ENCODE assay signal across 7 cellular contexts in the genomic region with DNA sequence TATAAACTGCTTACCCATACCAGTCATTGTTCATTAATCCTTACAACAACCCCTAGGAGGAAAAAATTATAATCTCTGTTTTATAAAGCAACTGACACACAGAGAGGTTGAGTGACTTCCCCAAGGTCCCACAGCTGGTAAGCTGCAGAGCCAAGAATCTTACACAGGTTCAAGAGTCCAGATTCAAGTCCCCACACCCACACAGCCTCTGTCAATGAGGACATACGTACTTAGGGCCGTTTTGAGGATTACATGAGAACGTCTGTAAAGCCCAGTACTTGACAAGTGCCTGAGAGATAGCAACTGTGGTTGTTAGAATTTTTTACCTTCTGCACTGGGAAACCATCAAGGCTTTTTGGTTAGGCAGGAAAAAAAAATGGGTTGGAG. TPM values are rescaled to one million over a fixed set of nuclear protein-coding genes. Genes with fewer than 3 reads are reported as not detected.
DNase-seq lines count a peak whose midpoint lies in the region; ATAC-seq and TF ChIP-seq lines count a peak whose summit lies in the region.

No MANE protein-coding gene starts in this region.

- H3K14ac ChIP-seq in neuronal stem cell (ENCODE audit: low read length), result no peak overlapping the region

- H3K27me3 ChIP-seq in endodermal cell (ENCODE audit: control insufficient read depth, insufficient read depth, low read length, poor library complexity, severe bottlenecking) (no peaks in the 10 kb centered on the region), neuronal stem cell (ENCODE audit: control insufficient read depth in 3 of 3, insufficient read depth in 3 of 3, low read depth in 1 of 3, low read length in 3 of 3) (peaks cover 0 to 44% (median 0%) of the 10 kb centered on the region in 3 experiments), adrenal gland (no peaks in the 10 kb centered on the region)

- H2BK12ac ChIP-seq in neuronal stem cell (ENCODE audit: low read length), result no peak overlapping the region

- no peak overlapping the region for H2AK5ac ChIP-seq in neuronal stem cell (ENCODE audit: low read depth, low read length)

- no peak for TF ChIP-seq POLR2A in adrenal gland (IDR thresholded peaks at IDR 0.05)

- no peak for TF ChIP-seq CTCF in endodermal cell (conservative IDR thresholded peaks at IDR 0.05)
- no peak for TF ChIP-seq CTCF in adrenal gland (IDR thresholded peaks at IDR 0.05)

- peak; percentile 15 for DNase-seq in MV-4-11 (lab: John Stamatoyannopoulos, UW)
- DNase-seq in endodermal cell, result no peak
- no peak for DNase-seq in neuronal stem cell (ENCODE audit: low spot score)
- no peak for DNase-seq in NCI-H2171 treated with DMSO at 0.1 percent for 48 hours (lab: John Stamatoyannopoulos, UW)
- DNase-seq in adrenal gland, result no peak

- no peaks in the 10 kb centered on the region for H3K79me1 ChIP-seq in neuronal stem cell (ENCODE audit: low read depth, low read length)

- H4K91ac ChIP-seq in neuronal stem cell (ENCODE audit: low read depth, low read length, poor library complexity), result no peak overlapping the region

- no peaks in the 10 kb centered on the region for H3K4me1 ChIP-seq in endodermal cell (ENCODE audit: control insufficient read depth, insufficient read depth, low read length)
- H3K4me1 ChIP-seq in neuronal stem cell (ENCODE audit: control insufficient read depth in 2 of 2, insufficient read depth in 1 of 2, low read depth in 1 of 2, low read length in 2 of 2), result peaks cover 0 to 2% of the 10 kb centered on the region in 2 donors
- H3K4me1 ChIP-seq in adrenal gland (replicated peaks in 1 of 2), result no peaks in the 10 kb centered on the region

- H3K23ac ChIP-seq in neuronal stem cell (ENCODE audit: low read depth, low read length, poor library complexity), result no peak overlapping the region

- peaks cover 62% of the 10 kb centered on the region for H3K9me3 Mint-ChIP-seq in endodermal cell

- H3K36me3 ChIP-seq in endodermal cell (ENCODE audit: control insufficient read depth, insufficient read depth, low read length) (no peaks in the 10 kb centered on the region), neuronal stem cell (replicated peaks in 1 of 2; ENCODE audit: control insufficient read depth in 2 of 2, insufficient read depth in 2 of 2, low read length in 2 of 2) (no peaks in the 10 kb centered on the region), adrenal gland (replicated peaks in 1 of 2) (no peaks in the 10 kb centered on the region)

- H3K4me1 Mint-ChIP-seq in endodermal cell, result peaks cover 7% of the 10 kb centered on the region

- H3K27ac Mint-ChIP-seq in endodermal cell, result no peak overlapping the region

- H3K27me3 Mint-ChIP-seq in endodermal cell (ENCODE audit: insufficient read depth), result peaks cover 16% of the 10 kb centered on the region

- H3K27ac ChIP-seq in endodermal cell (ENCODE audit: low read depth, low read length), result no peak overlapping the region
- H3K27ac ChIP-seq in neuronal stem cell (replicated peaks; ENCODE audit: low read length), result no peak overlapping the region
- peak overlapping the region in 2 of 5 donors; percentile 30 to 78 for H3K27ac ChIP-seq in adrenal gland

- ATAC-seq in GM21529 (IDR thresholded peaks at IDR 0.05; ENCODE audit: unreplicated experiment) (peak; percentile 3), GM18858 (IDR thresholded peaks at IDR 0.05; ENCODE audit: unreplicated experiment) (no peak)

- H3K36me3 Mint-ChIP-seq in endodermal cell (ENCODE audit: low read depth), result no peaks in the 10 kb centered on the region

- H2BK5ac ChIP-seq in neuronal stem cell (ENCODE audit: low read length), result no peak overlapping the region

- no peak overlapping the region for H2BK15ac ChIP-seq in neuronal stem cell (ENCODE audit: low read length)

- peak overlapping the region; percentile 57 for H3K4me2 ChIP-seq in neuronal stem cell (ENCODE audit: insufficient read depth, low read length, poor library complexity, severe bottlenecking)

- H2BK120ac ChIP-seq in neuronal stem cell (ENCODE audit: low read depth, low read length), result no peak overlapping the region

- H3K4me3 Mint-ChIP-seq in endodermal cell, result peak overlapping the region; percentile 55

- H3K9ac ChIP-seq in endodermal cell (ENCODE audit: extremely low read depth, low read length, poor library complexity, severe bottlenecking) (no peak overlapping the region), neuronal stem cell (ENCODE audit: low read depth, low read length, poor library complexity) (no peak overlapping the region)

- 35 to 39% methylated on average over 3 of the region's 3 CpGs for whole genome bisulfite sequencing in endodermal cell (ENCODE audit: insufficient coverage in 1 of 2, insufficient read length in 1 of 2), 2 experiments
- no CpG with 5 or more reads among the region's 3 CpGs for WGBS in neuronal stem cell (ENCODE audit: extremely low coverage in 2 of 2, insufficient read length in 2 of 2, insufficient replicate concordance in 1 of 2), 2 donors
- 7 to 14% (median 14%) methylated on average over 3 of the region's 3 CpGs; no CpG with 5 or more reads in 1 of the 4 donors for WGBS in adrenal gland, 4 donors

- H3K4ac ChIP-seq in neuronal stem cell (ENCODE audit: low read length), result no peak overlapping the region

- no peaks in the 10 kb centered on the region for H3K9me3 ChIP-seq in endodermal cell (ENCODE audit: control insufficient read depth, low read length)
- no peaks in the 10 kb centered on the region for H3K9me3 ChIP-seq in neuronal stem cell (replicated peaks in 1 of 2; ENCODE audit: control insufficient read depth in 2 of 2, insufficient read depth in 1 of 2, low read depth in 1 of 2, low read length in 2 of 2)
- no peaks in the 10 kb centered on the region for H3K9me3 ChIP-seq in adrenal gland (replicated peaks in 1 of 3)

- intact Hi-C loops in adrenal gland (cut with DNase I), result no loop called here

- peak overlapping the region; percentile 83 for H2AFZ ChIP-seq in neuronal stem cell (ENCODE audit: low read length)

- H4K8ac ChIP-seq in neuronal stem cell (ENCODE audit: low read depth, low read length), result no peak overlapping the region

- peak overlapping the region; percentile 68 for H3K4me3 ChIP-seq in endodermal cell (ENCODE audit: low read length)
- peak overlapping the region in 1 of 2 donors; percentile 83 for H3K4me3 ChIP-seq in neuronal stem cell (ENCODE audit: low read length in 2 of 2)
- peak overlapping the region in 2 of 4 donors; percentile 17 to 70 for H3K4me3 ChIP-seq in adrenal gland

- no peak overlapping the region for H3K18ac ChIP-seq in neuronal stem cell (ENCODE audit: low read length)

RNA-seq across cellular contexts. Expression of a gene that starts 0.6 kb away (rescaled TPM):
- total RNA-seq in endodermal cell (1 to 10 TPM; 4.4 to 4.9 TPM), adrenal gland (10 to 100 TPM in 1 of 8 donors, 1 to 10 TPM in 6, under 1 TPM in 1; 0.72 to 10.2 (median 3.3) TPM)
- 4.0 TPM for polyA plus RNA-seq in endodermal cell (2013, experiment 1 of 2)
- polyA plus RNA-seq in endodermal cell (2013, experiment 2 of 2), result 3.9 TPM
- 2.7 TPM for polyA plus RNA-seq in neuronal stem cell (2013, experiment 1 of 2)
- 3.1 TPM for polyA plus RNA-seq in neuronal stem cell (2013, experiment 2 of 2)
- polyA plus RNA-seq in adrenal gland, result 1 to 10 TPM; 4.1 to 7.5 (median 5.4) TPM
